8 cellular contexts compared by ENCODE assay signal in the genomic region with DNA sequence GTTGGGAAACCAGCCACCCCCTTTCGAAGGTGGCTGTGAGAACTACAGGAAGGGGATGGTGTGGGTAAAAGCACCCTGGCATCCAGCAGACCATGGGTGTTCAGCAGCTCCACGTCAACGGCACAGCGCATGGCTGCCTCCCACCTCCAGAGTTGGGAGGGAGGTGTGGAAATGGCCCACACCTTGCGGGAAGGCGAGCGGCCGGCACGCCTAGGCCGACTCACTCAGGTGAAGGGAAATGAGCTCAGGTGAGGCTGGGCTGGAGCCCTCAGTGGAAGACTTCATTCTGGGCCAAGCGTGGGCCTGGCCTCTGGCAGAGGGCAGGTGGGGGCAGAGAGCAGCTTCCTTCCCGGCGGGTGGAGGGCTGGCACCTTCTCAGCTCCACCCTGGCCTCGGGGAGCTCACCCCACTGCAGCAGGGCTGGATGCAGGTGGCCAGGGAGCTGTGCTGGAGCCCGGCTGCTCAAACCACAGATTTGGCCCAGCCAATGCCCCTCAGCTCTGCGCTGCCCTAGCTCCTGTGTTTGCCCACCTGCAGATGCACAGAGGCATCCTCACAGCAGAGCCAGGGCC. TPM values are rescaled to one million over a fixed set of nuclear protein-coding genes. Genes with fewer than 3 reads are reported as not detected.
DNase-seq lines count a peak whose midpoint lies in the region; ATAC-seq and TF ChIP-seq lines count a peak whose summit lies in the region.

No MANE protein-coding gene starts in this region.

- no peaks in the 10 kb centered on the region for H3K27me3 ChIP-seq in right cardiac atrium (ENCODE audit: control insufficient read depth, insufficient read depth)
- no peaks in the 10 kb centered on the region for H3K27me3 ChIP-seq in uterus

- peak overlapping the region; percentile 99 for H3K27ac Mint-ChIP-seq in activated CD4-positive, alpha-beta T cell treated with anti-CD3 and anti-CD28 coated beads, Interleukin-2, amount 10 ng/mL, durations not matched to agents 24 days and 14 days

- H3K9me3 Mint-ChIP-seq in activated CD4-positive, alpha-beta T cell treated with anti-CD3 and anti-CD28 coated beads, Interleukin-2, amount 10 ng/mL, durations not matched to agents 24 days and 14 days = peaks cover 4% of the 10 kb centered on the region

- peak overlapping the region; percentile 88 for H3K4me3 Mint-ChIP-seq in activated CD4-positive, alpha-beta T cell treated with anti-CD3 and anti-CD28 coated beads, Interleukin-2, amount 10 ng/mL, durations not matched to agents 24 days and 14 days

- H3K4me1 ChIP-seq in right cardiac atrium (ENCODE audit: control insufficient read depth, insufficient read depth, low read length) (peaks cover 36% of the 10 kb centered on the region), uterus (peaks cover 12 to 32% of the 10 kb centered on the region in 2 donors)

- no peaks in the 10 kb centered on the region for H3K27me3 Mint-ChIP-seq in activated CD4-positive, alpha-beta T cell treated with anti-CD3 and anti-CD28 coated beads, Interleukin-2, amount 10 ng/mL, durations not matched to agents 24 days and 14 days

- peaks cover 66% of the 10 kb centered on the region for H3K4me1 Mint-ChIP-seq in activated CD4-positive, alpha-beta T cell treated with anti-CD3 and anti-CD28 coated beads, Interleukin-2, amount 10 ng/mL, durations not matched to agents 24 days and 14 days

- no peak for TF ChIP-seq POLR2A in uterus (IDR thresholded peaks at IDR 0.05)

- 67% methylated on average over 16 of the region's 16 CpGs for WGBS in right cardiac atrium

- DNase-seq in GM12865 (ENCODE audit: low read depth) (peak; percentile 45), right cardiac atrium (peak in 1 of 3 donors; percentile 49), uterus (no peak), UCSD-AML1 (lab: John Stamatoyannopoulos, UW; ENCODE audit: unreplicated experiment) (no peak), A172 (ENCODE audit: low spot score) (no peak)
- DNase-seq in activated CD4-positive, alpha-beta T cell treated with anti-CD3 and anti-CD28 coated beads, Interleukin-2, amount 10 ng/mL, durations not matched to agents 24 days and 14 days = no peak
- DNase-seq in effector CD8-positive, alpha-beta T cell (lab: John Stamatoyannopoulos, UW) = no peak

- TF ChIP-seq CTCF in GM12865 (IDR thresholded peaks at IDR 0.05; ENCODE audit: insufficient read depth, low read depth, low read length, missing control alignments) = no peak
- no peak for TF ChIP-seq CTCF in uterus (IDR thresholded peaks at IDR 0.05)

- no peaks in the 10 kb centered on the region for H3K9me3 ChIP-seq in right cardiac atrium (ENCODE audit: control insufficient read depth, low read length)
- no peaks in the 10 kb centered on the region for H3K9me3 ChIP-seq in uterus

- ATAC-seq in HG02973 (IDR thresholded peaks at IDR 0.05; ENCODE audit: unreplicated experiment) = peak; percentile 10
- no peak for ATAC-seq in right cardiac atrium

- H3K36me3 Mint-ChIP-seq in activated CD4-positive, alpha-beta T cell treated with anti-CD3 and anti-CD28 coated beads, Interleukin-2, amount 10 ng/mL, durations not matched to agents 24 days and 14 days (ENCODE audit: low read depth) = peaks cover 8% of the 10 kb centered on the region

- peak overlapping the region; percentile 62 for H3K27ac ChIP-seq in right cardiac atrium (ENCODE audit: low read length)
- H3K27ac ChIP-seq in uterus = peak overlapping the region; percentile 67 to 72

- H3K4me3 ChIP-seq in GM12865 (ENCODE audit: low read depth, low read length) (peak overlapping the region; percentile 56), right cardiac atrium (ENCODE audit: low read length) (no peak overlapping the region), uterus (no peak overlapping the region)

- intact Hi-C loops in activated CD4-positive, alpha-beta T cell treated with anti-CD3 and anti-CD28 coated beads, Interleukin-2, amount 10 ng/mL, durations not matched to agents 24 days and 14 days (cut with micrococcal nuclease) = loop anchor here (5.0 to 10.0 kb wide), 2 partner anchors 145 to 328 kb away; partner anchors contain the start of genes EMC1 and MRTO4
- intact Hi-C loops in right cardiac atrium (cut with DNase I) = no loop called here
- intact Hi-C loops in uterus (cut with DNase I; ENCODE audit: low total_unique reads) = no loop called here

- H3K36me3 ChIP-seq in uterus = no peaks in the 10 kb centered on the region

RNA-seq across cellular contexts. Expression of gene ALDH4A1, which starts 24.8 kb away (rescaled TPM):
- total RNA-seq in activated CD4-positive, alpha-beta T cell treated with anti-CD3 and anti-CD28 coated beads, Interleukin-2, amount 10 ng/mL, durations not matched to agents 24 days and 14 days = 2.8 and 5.2 TPM in 2 replicates
- total RNA-seq in right cardiac atrium (10 to 100 TPM; 22.2 to 35.5 (median 27.1) TPM), uterus (10 to 100 TPM in 2 of 4 donors, 1 to 10 TPM in 2; 2.6 to 18.5 (median 10.3) TPM)
- polyA plus RNA-seq in right cardiac atrium = 23.6 TPM
- total RNA-seq in A172 (2014; rRNA removed; shearing (Covaris generic)) = 8.4 and 10.1 TPM in 2 replicates

RNA-seq across cellular contexts. Expression of gene IFFO2, which starts 29.3 kb away (rescaled TPM):
- 32.3 and 36.8 TPM in 2 replicates for total RNA-seq in activated CD4-positive, alpha-beta T cell treated with anti-CD3 and anti-CD28 coated beads, Interleukin-2, amount 10 ng/mL, durations not matched to agents 24 days and 14 days
- 10 to 100 TPM in 1 of 4 donors, 1 to 10 TPM in 3; 6.7 to 12.7 (median 8.1) TPM for total RNA-seq in right cardiac atrium
- 5.0 TPM for polyA plus RNA-seq in right cardiac atrium
- 10 to 100 TPM in 1 of 4 donors, 1 to 10 TPM in 3; 4.1 to 19.4 (median 7.3) TPM for total RNA-seq in uterus
- total RNA-seq in A172 (2014; rRNA removed; shearing (Covaris generic)) = 6.3 and 7.1 TPM in 2 replicates
